8 cellular contexts compared by ENCODE assay signal in the genomic region with DNA sequence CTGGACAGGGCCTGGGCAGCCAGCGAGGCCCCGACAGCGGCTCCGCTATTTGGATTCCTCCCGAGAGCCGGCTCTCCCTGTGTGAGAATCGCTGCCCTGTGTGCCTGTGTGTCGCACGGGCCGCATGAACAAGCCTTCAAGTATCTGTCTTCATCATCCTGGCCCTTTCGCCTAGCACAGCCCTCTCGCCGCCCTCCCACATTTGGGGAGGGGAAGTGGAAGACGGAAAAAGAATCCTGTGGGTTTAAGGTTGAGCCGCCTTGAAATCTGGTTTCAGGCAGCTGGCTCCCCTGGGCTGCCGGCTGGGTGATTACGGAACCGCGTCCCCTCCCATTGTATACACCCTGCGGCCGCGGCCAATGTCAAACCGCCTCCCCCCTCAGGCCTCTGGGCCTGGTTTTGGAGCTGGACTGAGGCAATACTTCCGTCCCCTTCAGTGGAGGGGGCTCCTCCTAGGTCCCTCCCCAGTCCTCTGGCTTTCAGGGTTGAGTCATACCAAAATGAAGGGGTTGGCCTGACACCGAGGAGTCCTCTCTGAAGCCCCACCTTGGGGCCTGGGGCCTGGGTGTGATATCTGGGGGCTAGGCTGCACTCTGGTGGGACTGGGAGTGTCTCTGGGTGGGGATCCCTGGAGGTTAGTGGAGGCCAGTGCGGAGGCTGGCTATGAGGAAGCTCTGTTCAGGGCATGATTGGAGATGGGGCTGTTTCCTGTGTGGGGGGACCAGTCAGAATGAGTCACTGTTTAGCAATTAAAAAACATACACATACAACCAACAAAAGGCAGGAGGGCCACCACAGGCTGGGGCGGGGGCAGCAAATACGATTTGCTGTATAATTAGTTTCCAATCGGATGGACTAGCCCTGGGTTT. TPM values are rescaled to one million over a fixed set of nuclear protein-coding genes. Genes with fewer than 3 reads are reported as not detected.
DNase-seq lines count a peak whose midpoint lies in the region; ATAC-seq and TF ChIP-seq lines count a peak whose summit lies in the region.

No MANE protein-coding gene starts in this region.

- peak overlapping the region; percentile 78 to 97 for H3K9ac ChIP-seq in stomach smooth muscle (ENCODE audit: low read length in 2 of 2)

- peak overlapping the region; percentile 74 for H3K4me3 ChIP-seq in AG04450 (ENCODE audit: low read depth, low read length)
- H3K4me3 ChIP-seq in Peyer's patch: peak overlapping the region; percentile 73 to 93 (median 80)
- peak overlapping the region; percentile 79 to 92 for H3K4me3 ChIP-seq in stomach smooth muscle (ENCODE audit: low read length in 2 of 2)

- H3K4me3 Mint-ChIP-seq in neural crest cell: peak overlapping the region; percentile 98

- TF ChIP-seq POLR2A in Peyer's patch (IDR thresholded peaks at IDR 0.05): peak in 1 of 2 donors; percentile 41

- TF ChIP-seq CTCF in AG04450 (IDR thresholded peaks at IDR 0.05; ENCODE audit: low read depth, low read length) (no peak), Peyer's patch (IDR thresholded peaks at IDR 0.05) (peak in 1 of 6 experiments; percentile 10), neural crest cell (conservative IDR thresholded peaks at IDR 0.05) (no peak)

- DNase-seq in AG04450 (ENCODE audit: low read depth, low spot score) (peak; percentile 84), Peyer's patch (peak; percentile 80 to 90 (median 83)), fibroblast of peridontal ligament (ENCODE audit: extremely low read depth) (peak; percentile 97), neural crest cell (ENCODE audit: low read depth, low spot score) (no peak)
- peak; percentile 53 to 60 for DNase-seq in activated T-helper 1 cell treated with anti-CD3 and anti-CD28 coated beads, Interleukin-2, amount 50 U/mL, for 16 hours (ENCODE audit: low read depth in 1 of 2, low spot score in 1 of 2)

- H3K4me1 ChIP-seq in Peyer's patch (peaks cover 10 to 46% (median 41%) of the 10 kb centered on the region in 4 donors), stomach smooth muscle (ENCODE audit: control insufficient read depth, insufficient read depth, low read length) (peaks cover 64% of the 10 kb centered on the region)

- CTCF ChIA-PET in AG04450 (lab: Charles Lee): interaction anchor here (0.7 kb wide), 2 partner anchors 14 to 34 kb away, joined by 3 to 4 read pairs; no protein-coding TSS in a partner anchor

- H3K27ac Mint-ChIP-seq in neural crest cell (ENCODE audit: unreplicated experiment): peak overlapping the region; percentile 93

- H3K36me3 ChIP-seq in Peyer's patch: peaks cover 0 to 2% (median 0%) of the 10 kb centered on the region in 3 donors
- H3K36me3 ChIP-seq in stomach smooth muscle (ENCODE audit: control insufficient read depth in 2 of 2, insufficient read depth in 2 of 2, low read length in 2 of 2): no peaks in the 10 kb centered on the region

- ATAC-seq in GM18868 (IDR thresholded peaks at IDR 0.05; ENCODE audit: unreplicated experiment) (peak; percentile 31), HG03139 (IDR thresholded peaks at IDR 0.05; ENCODE audit: unreplicated experiment) (peak; percentile 25)

- no peaks in the 10 kb centered on the region for H3K36me3 Mint-ChIP-seq in neural crest cell (ENCODE audit: low read depth)

- peaks cover 5% of the 10 kb centered on the region for H3K27me3 Mint-ChIP-seq in neural crest cell (ENCODE audit: low read depth)

- H3K27me3 ChIP-seq in AG04450 (ENCODE audit: control insufficient read depth, insufficient read depth, low read length): no peaks in the 10 kb centered on the region
- no peaks in the 10 kb centered on the region for H3K27me3 ChIP-seq in Peyer's patch
- H3K27me3 ChIP-seq in stomach smooth muscle (ENCODE audit: control insufficient read depth in 1 of 2, insufficient read depth in 2 of 2, low read length in 2 of 2): no peaks in the 10 kb centered on the region

- peaks cover 68% of the 10 kb centered on the region for H3K4me1 Mint-ChIP-seq in neural crest cell

- H3K27ac ChIP-seq in AG04450 (ENCODE audit: low read depth, low read length) (peak overlapping the region; percentile 97), Peyer's patch (peak overlapping the region; percentile 98 to 100 (median 100)), stomach smooth muscle (ENCODE audit: low read length) (peak overlapping the region; percentile 99)

- no peaks in the 10 kb centered on the region for H3K9me3 Mint-ChIP-seq in neural crest cell

- H3K9me3 ChIP-seq in AG04450 (ENCODE audit: control insufficient read depth, insufficient read depth, low read length) (no peaks in the 10 kb centered on the region; the same call in 1 of the 2 replicates), Peyer's patch (no peaks in the 10 kb centered on the region), stomach smooth muscle (ENCODE audit: control insufficient read depth in 2 of 2, low read length in 2 of 2) (no peaks in the 10 kb centered on the region)

- POLR2A ChIA-PET in AG04450 (lab: Yijun Ruan, JAX): interaction anchor here (0.5 to 3.1 kb wide), 18 partner anchors 10 to 141 kb away, joined by 3 to 44 read pairs (median 5); a partner anchor contains a TSS

RNA-seq across cellular contexts. Expression of a gene that starts 1.7 kb away (rescaled TPM):
- 66.8 and 80.9 TPM in 2 replicates for polyA plus RNA-seq in AG04450 (2011; rRNA removed)
- polyA minus RNA-seq in AG04450 (2011; rRNA and poly(A)+ RNA removed): 52.9 and 60.1 TPM in 2 replicates
- total RNA-seq in Peyer's patch (100 to 1,000 TPM in 3 of 4 donors, 10 to 100 TPM in 1; 88.3 to 154 (median 119) TPM), neural crest cell (76.9 and 82.8 TPM in 2 replicates)
